ENCODE assay signal across 11 cellular contexts in the genomic region with DNA sequence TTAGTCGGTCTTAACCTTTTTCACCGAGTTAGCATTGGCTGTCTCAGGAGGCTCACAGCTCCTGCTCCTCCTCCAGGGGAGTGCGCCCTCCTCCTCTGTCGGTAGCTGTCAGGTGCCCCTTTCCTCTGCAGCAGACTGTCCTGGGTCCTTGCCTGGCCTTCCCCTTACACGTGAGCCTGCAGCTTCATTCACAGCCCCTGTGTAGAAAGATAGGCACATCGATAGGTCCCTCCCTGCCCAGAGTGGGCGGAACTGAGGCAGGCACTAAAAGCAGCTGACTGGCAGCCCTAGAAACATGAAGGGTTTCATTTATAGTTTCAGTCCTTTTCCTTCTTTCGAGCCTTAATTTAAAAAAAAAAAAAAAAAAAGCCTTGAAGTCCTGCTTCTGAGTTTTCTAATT. TPM values are rescaled to one million over a fixed set of nuclear protein-coding genes. Genes with fewer than 3 reads are reported as not detected.
DNase-seq lines count a peak whose midpoint lies in the region; ATAC-seq and TF ChIP-seq lines count a peak whose summit lies in the region.
"Had no signal": no experiment of that assay in that cellular context is flagged by ENCODE, and none has a peak within 500 bp of the region (broad histone marks: within the 10 kb centered on the region; RNA-seq: fewer than 3 reads in every experiment).

No MANE protein-coding gene starts in this region.

- DNase-seq in activated T-cell treated with anti-CD3 and anti-CD28 coated beads, Interleukin-2, amount 50 U/mL, for 24 hours = no peak
- DNase-seq in activated T-cell treated with anti-CD3 and anti-CD28 coated beads for 4 hours (no peak), foreskin fibroblast (no peak), NCI-H1417 treated with DMSO at 0.1 percent for 48 hours (lab: John Stamatoyannopoulos, UW) (no peak)
- DNase-seq in stimulated activated CD8-positive, alpha-beta memory T cell treated with anti-CD3 and anti-CD28 coated beads, Interleukin-4, amount 100 ng/mL, for 48 hours = peak; percentile 43
- no peak for DNase-seq in activated T-helper 2 cell treated with anti-CD3 and anti-CD28 coated beads, Interferon-gamma antibody, Interleukin-2, Interleukin-4, amounts not matched to agents 10 μg/mL and 5 μg/mL and 100 μg/mL, durations not matched to agents 14 hours and 24 hours and 36 hours (ENCODE audit: low spot score)
- DNase-seq: uterus had no signal

- no peak overlapping the region for H3K4me3 ChIP-seq in foreskin fibroblast (ENCODE audit: low read depth in 1 of 2, low read length in 2 of 2)
- H3K4me3 ChIP-seq: gastroesophageal sphincter, uterus had no signal

- TF ChIP-seq CTCF in VCaP (conservative IDR thresholded peaks at IDR 0.05) = no peak
- no peak for TF ChIP-seq CTCF in foreskin fibroblast (IDR thresholded peaks at IDR 0.05; ENCODE audit: low read depth, low read length)

- peak overlapping the region; percentile 81 for H3K27ac Mint-ChIP-seq in activated T-cell treated with anti-CD3 and anti-CD28 coated beads, Interleukin-2, amount 50 U/mL, for 24 hours
- no peak overlapping the region for H3K27ac Mint-ChIP-seq in activated T-helper 2 cell treated with anti-CD3 and anti-CD28 coated beads, Interferon-gamma antibody, Interleukin-2, Interleukin-4, amounts not matched to agents 10 μg/mL and 5 μg/mL and 100 μg/mL, durations not matched to agents 14 hours and 24 hours and 36 hours

- ATAC-seq in HG02870 (IDR thresholded peaks at IDR 0.05; ENCODE audit: unreplicated experiment) = peak; percentile 19
- ATAC-seq: gastroesophageal sphincter had no signal

- no peaks in the 10 kb centered on the region for H3K27me3 Mint-ChIP-seq in activated T-cell treated with anti-CD3 and anti-CD28 coated beads, Interleukin-2, amount 50 U/mL, for 24 hours
- no peaks in the 10 kb centered on the region for H3K27me3 Mint-ChIP-seq in activated T-helper 2 cell treated with anti-CD3 and anti-CD28 coated beads, Interferon-gamma antibody, Interleukin-2, Interleukin-4, amounts not matched to agents 10 μg/mL and 5 μg/mL and 100 μg/mL, durations not matched to agents 14 hours and 24 hours and 36 hours (ENCODE audit: low read depth)
- H3K27me3 Mint-ChIP-seq: brain had no signal

- peaks cover 69% of the 10 kb centered on the region for H3K36me3 Mint-ChIP-seq in activated T-cell treated with anti-CD3 and anti-CD28 coated beads, Interleukin-2, amount 50 U/mL, for 24 hours (ENCODE audit: low read depth)
- H3K36me3 Mint-ChIP-seq in activated T-helper 2 cell treated with anti-CD3 and anti-CD28 coated beads, Interferon-gamma antibody, Interleukin-2, Interleukin-4, amounts not matched to agents 10 μg/mL and 5 μg/mL and 100 μg/mL, durations not matched to agents 14 hours and 24 hours and 36 hours (ENCODE audit: low read depth) = peaks cover 47% of the 10 kb centered on the region

- intact Hi-C loops in activated T-helper 2 cell treated with anti-CD3 and anti-CD28 coated beads, Interferon-gamma antibody, Interleukin-2, Interleukin-4, amounts not matched to agents 10 μg/mL and 5 μg/mL and 100 μg/mL, durations not matched to agents 14 hours and 24 hours and 36 hours (cut with micrococcal nuclease) = no loop called here

- H3K4me1 Mint-ChIP-seq in activated T-cell treated with anti-CD3 and anti-CD28 coated beads, Interleukin-2, amount 50 U/mL, for 24 hours (ENCODE audit: low read depth) = peaks cover 95% of the 10 kb centered on the region
- peaks cover 62% of the 10 kb centered on the region for H3K4me1 Mint-ChIP-seq in activated T-helper 2 cell treated with anti-CD3 and anti-CD28 coated beads, Interferon-gamma antibody, Interleukin-2, Interleukin-4, amounts not matched to agents 10 μg/mL and 5 μg/mL and 100 μg/mL, durations not matched to agents 14 hours and 24 hours and 36 hours (ENCODE audit: low read depth)

- H3K4me3 Mint-ChIP-seq in activated T-cell treated with anti-CD3 and anti-CD28 coated beads, Interleukin-2, amount 50 U/mL, for 24 hours = no peak overlapping the region
- H3K4me3 Mint-ChIP-seq in activated T-helper 2 cell treated with anti-CD3 and anti-CD28 coated beads, Interferon-gamma antibody, Interleukin-2, Interleukin-4, amounts not matched to agents 10 μg/mL and 5 μg/mL and 100 μg/mL, durations not matched to agents 14 hours and 24 hours and 36 hours (ENCODE audit: low read depth) = no peak overlapping the region

- no peaks in the 10 kb centered on the region for H3K9me3 Mint-ChIP-seq in activated T-cell treated with anti-CD3 and anti-CD28 coated beads, Interleukin-2, amount 50 U/mL, for 24 hours
- no peaks in the 10 kb centered on the region for H3K9me3 Mint-ChIP-seq in activated T-helper 2 cell treated with anti-CD3 and anti-CD28 coated beads, Interferon-gamma antibody, Interleukin-2, Interleukin-4, amounts not matched to agents 10 μg/mL and 5 μg/mL and 100 μg/mL, durations not matched to agents 14 hours and 24 hours and 36 hours
- H3K9me3 Mint-ChIP-seq: brain had no signal

- peak overlapping the region; percentile 48 for H3K27ac ChIP-seq in VCaP
- H3K27ac ChIP-seq: gastroesophageal sphincter, uterus had no signal

RNA-seq across cellular contexts. Expression of a gene that starts 17.2 kb away (rescaled TPM):
- 39.4 and 40.1 TPM in 2 replicates for total RNA-seq in activated T-helper 2 cell treated with anti-CD3 and anti-CD28 coated beads, Interferon-gamma antibody, Interleukin-2, Interleukin-4, amounts not matched to agents 10 μg/mL and 5 μg/mL and 100 μg/mL, durations not matched to agents 14 hours and 24 hours and 36 hours
